In the genomic region with DNA sequence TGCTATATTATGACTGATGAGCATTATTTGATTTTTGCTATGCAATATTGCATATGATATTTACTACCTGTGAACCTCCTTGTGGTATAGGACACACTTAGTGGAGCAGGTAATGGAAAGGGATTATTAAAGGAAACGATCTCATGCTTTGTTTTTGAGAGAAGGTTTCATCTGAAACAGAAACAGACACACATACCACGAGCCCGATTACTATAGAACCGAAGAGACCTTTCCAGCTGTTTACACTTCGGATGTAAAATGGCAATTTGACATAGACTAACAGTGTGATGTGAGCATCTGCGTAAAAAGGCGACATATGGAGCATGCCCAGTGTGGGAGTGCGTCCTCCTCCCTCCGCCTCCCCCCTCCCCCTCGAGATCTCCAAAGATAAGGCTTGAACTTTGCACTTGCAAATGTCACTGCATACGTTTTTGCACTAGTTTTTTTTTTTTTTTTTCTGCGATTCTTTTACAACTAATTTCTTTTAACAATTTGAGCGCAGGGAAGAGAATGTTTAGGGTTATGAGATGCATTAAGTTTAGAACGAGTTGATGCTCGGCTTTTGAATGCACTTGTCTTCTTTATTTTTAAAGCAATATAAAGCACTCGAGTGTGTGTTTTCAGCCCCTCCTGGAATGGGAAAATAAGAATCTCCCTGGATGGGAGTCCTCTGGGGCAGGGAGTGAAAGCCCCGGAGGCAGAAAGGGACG, we compare ENCODE assay signal across 8 cellular contexts.
DNase-seq lines count a peak whose midpoint lies in the region; ATAC-seq and TF ChIP-seq lines count a peak whose summit lies in the region.

No MANE protein-coding gene starts in this region.

- H3K18ac ChIP-seq in mesendoderm (ENCODE audit: low read length) = peak overlapping the region; percentile 22

- H3K27me3 ChIP-seq in AG04450 (ENCODE audit: control insufficient read depth, insufficient read depth, low read length) (peaks cover 3% of the 10 kb centered on the region), mesendoderm (ENCODE audit: insufficient read depth, low read length, poor library complexity) (no peaks in the 10 kb centered on the region)

- peak overlapping the region; percentile 73 for H3K4me2 ChIP-seq in mesendoderm (ENCODE audit: low read length)

- H3K9me3 ChIP-seq in AG04450 (ENCODE audit: control insufficient read depth, insufficient read depth, low read length) (no peaks in the 10 kb centered on the region), KOPT-K1 (ENCODE audit: insufficient read depth, low read length, poor library complexity, severe bottlenecking) (no peaks in the 10 kb centered on the region)

- H2BK120ac ChIP-seq in mesendoderm (ENCODE audit: low read depth, low read length) = no peak overlapping the region

- H2AK5ac ChIP-seq in mesendoderm (ENCODE audit: low read length) = no peak overlapping the region

- no peak overlapping the region for H3K56ac ChIP-seq in mesendoderm (ENCODE audit: low read length)

- no peaks in the 10 kb centered on the region for H3K79me1 ChIP-seq in mesendoderm (ENCODE audit: low read length)

- TF ChIP-seq CTCF in AG04450 (IDR thresholded peaks at IDR 0.05; ENCODE audit: low read depth, low read length) = no peak

- ATAC-seq in GM18909 (IDR thresholded peaks at IDR 0.05; ENCODE audit: poor library complexity, unreplicated experiment) = peak; percentile 74
- no peak for ATAC-seq in HG03457 (IDR thresholded peaks at IDR 0.05; ENCODE audit: unreplicated experiment)

- no peaks in the 10 kb centered on the region for H3K4me1 ChIP-seq in mesendoderm (ENCODE audit: control insufficient read depth, low read depth, low read length)

- no peak overlapping the region for H2BK15ac ChIP-seq in mesendoderm (replicated peaks; ENCODE audit: low read depth)

- H3K9ac ChIP-seq in mesendoderm (ENCODE audit: low read length) = no peak overlapping the region

- H2BK5ac ChIP-seq in mesendoderm (ENCODE audit: low read length) = no peak overlapping the region

- no peak overlapping the region for H3K27ac ChIP-seq in AG04450 (ENCODE audit: low read depth, low read length)
- H3K27ac ChIP-seq in KOPT-K1 (ENCODE audit: low read depth, low read length, poor library complexity, severe bottlenecking) = peak overlapping the region; percentile 39
- peak overlapping the region; percentile 65 for H3K27ac ChIP-seq in angular gyrus (ENCODE audit: low read depth, low read length)
- H3K27ac ChIP-seq in mesendoderm (ENCODE audit: low read depth, low read length) = no peak overlapping the region

- DNase-seq in AG04450 (ENCODE audit: low read depth, low spot score) (no peak), mesendoderm (peak; percentile 55), A172 (ENCODE audit: low spot score) (no peak), SKM-1 treated with dmso at 0.1 percent for 144 hours (lab: John Stamatoyannopoulos, UW; ENCODE audit: unreplicated experiment) (no peak)

- H4K8ac ChIP-seq in mesendoderm (ENCODE audit: low read depth, low read length) = no peak overlapping the region

- no peak overlapping the region for H3K23ac ChIP-seq in mesendoderm (ENCODE audit: low read length)

- H4K5ac ChIP-seq in mesendoderm (ENCODE audit: low read length) = no peak overlapping the region

- H3K36me3 ChIP-seq in KOPT-K1 (ENCODE audit: insufficient read depth, low read length) = no peaks in the 10 kb centered on the region
- H3K36me3 ChIP-seq in mesendoderm (ENCODE audit: control insufficient read depth, insufficient read depth, low read length) = no peaks in the 10 kb centered on the region

- POLR2A ChIA-PET in AG04450 (lab: Yijun Ruan, JAX) = no interaction called here

- no peak overlapping the region for H3K4ac ChIP-seq in mesendoderm (ENCODE audit: low read depth, low read length)

- H3K79me2 ChIP-seq in mesendoderm (ENCODE audit: control insufficient read depth, insufficient read depth, low read length) = no peaks in the 10 kb centered on the region

- CTCF ChIA-PET in AG04450 (lab: Charles Lee) = no interaction called here

- H3K4me3 ChIP-seq in AG04450 (ENCODE audit: low read depth, low read length) (peak overlapping the region; percentile 45), mesendoderm (ENCODE audit: low read length) (peak overlapping the region; percentile 22)

- no CpG with 5 or more reads among the region's 18 CpGs for WGBS in mesendoderm (ENCODE audit: extremely low coverage, insufficient coverage, low lambda C conversion rate)

Comparison
In these comparisons a context has a peak if more than half of its experiments do, and no peak if none do; other contexts are left out.
1. H3K27ac ChIP-seq: peak in KOPT-K1 (single experiment) and angular gyrus (single experiment); none in AG04450 (single experiment) and mesendoderm (single experiment).